16 cellular contexts compared by ENCODE assay signal in genomic region chr2:208608436-208608835, GRCh38.
DNase-seq lines count a peak whose midpoint lies in the region; ATAC-seq and TF ChIP-seq lines count a peak whose summit lies in the region.
"Had no signal": no experiment of that assay in that cellular context is flagged by ENCODE, and none has a peak within 500 bp of the region (broad histone marks: within the 10 kb centered on the region; RNA-seq: fewer than 3 reads in every experiment).

No MANE protein-coding gene starts in this region.

- DNase-seq in DMS153 treated with DMSO at 0.1 percent for 48 hours (lab: John Stamatoyannopoulos, UW; ENCODE audit: unreplicated experiment) (peak; percentile 79), NCI-H1417 treated with DMSO at 0.1 percent for 48 hours (lab: John Stamatoyannopoulos, UW) (peak; percentile 26), NCI-H69 (lab: John Stamatoyannopoulos, UW) (peak; percentile 80), glutamatergic neuron (no peak), anterior cingulate cortex (lab: John Stamatoyannopoulos, UW) (no peak)
- DNase-seq in stimulated activated CD8-positive, alpha-beta memory T cell treated with anti-CD3 and anti-CD28 coated beads, Interleukin-4, amount 100 ng/mL, for 48 hours: no peak
- DNase-seq: activated CD4-positive, alpha-beta T cell treated with anti-CD3 and anti-CD28 coated beads for 36 hours; CD4-positive, alpha-beta memory T cell; central memory CD4-positive, alpha-beta T cell; kidney; naive B cell; NCI-H187 treated with DMSO at 0.1 percent for 48 hours; upper lobe of right lung had no signal

- no peak for ATAC-seq in GM18909 (IDR thresholded peaks at IDR 0.05; ENCODE audit: poor library complexity, unreplicated experiment)
- ATAC-seq: activated CD4-positive, alpha-beta T cell treated with anti-CD3 and anti-CD28 coated beads for 36 hours; HCT116; upper lobe of right lung had no signal

- peak overlapping the region; percentile 36 for H3K27ac Mint-ChIP-seq in glutamatergic neuron (ENCODE audit: unreplicated experiment)
- H3K27ac Mint-ChIP-seq: activated CD4-positive, alpha-beta T cell treated with anti-CD3 and anti-CD28 coated beads for 36 hours; activated naive CD4-positive, alpha-beta T cell treated with anti-CD3 and anti-CD28 coated beads, Interleukin-2, amount 50 U/mL, for 24 hours; CD4-positive, alpha-beta memory T cell; naive B cell had no signal

- TF ChIP-seq CTCF in glutamatergic neuron (IDR thresholded peaks at IDR 0.05; ENCODE audit: partially characterized antibody, unreplicated experiment): no peak

- H3K4me1 Mint-ChIP-seq in glutamatergic neuron (ENCODE audit: low read depth, unreplicated experiment): peaks cover 14% of the 10 kb centered on the region
- H3K4me1 Mint-ChIP-seq: activated CD4-positive, alpha-beta T cell treated with anti-CD3 and anti-CD28 coated beads for 36 hours; activated naive CD4-positive, alpha-beta T cell treated with anti-CD3 and anti-CD28 coated beads, Interleukin-2, amount 50 U/mL, for 24 hours; CD4-positive, alpha-beta memory T cell; naive B cell had no signal

- no peaks in the 10 kb centered on the region for H3K27me3 Mint-ChIP-seq in glutamatergic neuron (ENCODE audit: unreplicated experiment)
- H3K27me3 Mint-ChIP-seq: activated CD4-positive, alpha-beta T cell treated with anti-CD3 and anti-CD28 coated beads for 36 hours; activated naive CD4-positive, alpha-beta T cell treated with anti-CD3 and anti-CD28 coated beads, Interleukin-2, amount 50 U/mL, for 24 hours; CD4-positive, alpha-beta memory T cell; naive B cell had no signal

- peaks cover 10% of the 10 kb centered on the region for H3K9me3 Mint-ChIP-seq in glutamatergic neuron (ENCODE audit: unreplicated experiment)

- H3K36me3 Mint-ChIP-seq in glutamatergic neuron (ENCODE audit: unreplicated experiment): no peaks in the 10 kb centered on the region
- H3K36me3 Mint-ChIP-seq: activated naive CD4-positive, alpha-beta T cell treated with anti-CD3 and anti-CD28 coated beads, Interleukin-2, amount 50 U/mL, for 24 hours; CD4-positive, alpha-beta memory T cell; naive B cell had no signal

- no peak overlapping the region for H3K4me3 Mint-ChIP-seq in glutamatergic neuron (ENCODE audit: unreplicated experiment)
- H3K4me3 Mint-ChIP-seq: activated CD4-positive, alpha-beta T cell treated with anti-CD3 and anti-CD28 coated beads for 36 hours; activated naive CD4-positive, alpha-beta T cell treated with anti-CD3 and anti-CD28 coated beads, Interleukin-2, amount 50 U/mL, for 24 hours; CD4-positive, alpha-beta memory T cell; naive B cell had no signal

Comparison
In these comparisons a context has a peak if more than half of its experiments do, and no peak if none do; other contexts are left out.
1. DNase-seq: peak in DMS153 treated with DMSO at 0.1 percent for 48 hours (single experiment), NCI-H1417 treated with DMSO at 0.1 percent for 48 hours (single experiment) and NCI-H69 (single experiment); none in glutamatergic neuron (single experiment), anterior cingulate cortex (0 of 58) and stimulated activated CD8-positive, alpha-beta memory T cell treated with anti-CD3 and anti-CD28 coated beads, Interleukin-4, amount 100 ng/mL, for 48 hours (single experiment).